ENCODE assay signal across 16 cellular contexts in the genomic region with DNA sequence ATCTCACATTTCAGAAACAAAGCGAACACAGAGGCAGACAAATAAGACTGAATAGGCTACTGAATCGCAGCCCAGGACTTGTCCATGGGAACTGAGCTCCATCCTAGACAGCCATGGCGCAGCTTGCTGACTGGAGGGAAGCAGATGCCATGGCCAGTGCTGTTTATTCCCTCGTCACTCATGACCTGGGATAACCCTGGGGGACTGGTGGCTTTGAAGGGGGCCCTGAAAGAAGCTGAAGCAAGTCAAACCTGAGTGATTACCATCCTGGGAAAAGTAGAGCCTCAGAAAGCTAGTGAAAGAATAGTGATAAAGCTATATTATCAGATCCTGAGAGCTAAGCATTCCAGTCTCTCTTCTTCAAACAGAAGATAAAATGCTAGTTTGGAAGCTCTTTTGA.
"Had no signal": no experiment of that assay in that cellular context is flagged by ENCODE, and none has a peak within 500 bp of the region (broad histone marks: within the 10 kb centered on the region; RNA-seq: fewer than 3 reads in every experiment).

No MANE protein-coding gene starts in this region.

- H3K36me3 ChIP-seq: SJSA1 had no signal

- DNase-seq: KBM-7, MM.1S, NCI-H1092 treated with DMSO at 0.1 percent for 48 hours, NCI-H1436, NCI-H187, NCI-H2029, NCI-H2171 treated with DMSO at 0.1 percent for 48 hours, NCI-H345, NCI-H446 treated with DMSO at 0.1 percent for 48 hours, NCI-H510A treated with DMSO at 0.1 percent for 48 hours, NCI-H526, Right ventricle myocardium superior, RPMI8226, SIG-M5 had no signal

- H3K27me3 ChIP-seq: SJSA1 had no signal

- H3K4me1 ChIP-seq: SJSA1 had no signal

- H3K27ac ChIP-seq: SJSA1, SK-N-MC had no signal

- H3K4me3 ChIP-seq: SJSA1, SK-N-MC had no signal

- H3K9me3 ChIP-seq: SJSA1 had no signal
